In the genomic region with DNA sequence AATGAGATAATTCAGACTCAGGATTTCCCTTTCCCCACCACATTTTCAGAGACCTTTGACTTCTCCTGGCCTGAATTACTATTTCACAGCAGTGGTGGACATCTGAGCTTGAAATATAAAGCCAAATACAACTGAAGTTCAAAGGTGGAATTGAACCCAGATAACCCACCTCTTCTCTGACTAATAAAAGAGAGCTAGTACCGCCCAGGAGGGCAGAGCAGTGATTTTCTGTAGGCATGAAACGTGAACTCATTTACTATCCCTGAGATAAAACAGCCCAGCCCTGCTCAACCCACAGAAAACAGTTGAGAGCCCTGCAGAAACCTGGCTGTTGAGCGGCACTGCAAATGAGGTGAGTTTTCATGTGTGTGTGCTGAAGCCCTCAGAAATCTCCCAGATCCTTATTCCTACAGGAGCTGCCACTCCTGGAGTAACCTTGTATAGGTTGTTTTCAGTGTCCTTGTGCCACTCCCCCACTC, we compare ENCODE assay signal across 9 cellular contexts.
DNase-seq lines count a peak whose midpoint lies in the region; ATAC-seq, FAIRE-seq and TF ChIP-seq lines count a peak whose summit lies in the region.
"Had no signal": no experiment of that assay in that cellular context is flagged by ENCODE, and none has a peak within 500 bp of the region (broad histone marks: within the 10 kb centered on the region; RNA-seq: fewer than 3 reads in every experiment).

No MANE protein-coding gene starts in this region.

- 45 to 47% methylated on average over 3 of the region's 3 CpGs for WGBS in aorta, 2 donors

- H3K36me3 ChIP-seq in cardiac muscle cell, result no peaks in the 10 kb centered on the region
- H3K36me3 ChIP-seq in aorta (ENCODE audit: control insufficient read depth in 1 of 2, insufficient read depth in 2 of 2, low read length in 1 of 2), result no peaks in the 10 kb centered on the region
- H3K36me3 ChIP-seq in tibial artery, result no peaks in the 10 kb centered on the region
- H3K36me3 ChIP-seq: gastrocnemius medialis had no signal

- H3K4me1 ChIP-seq in cardiac muscle cell (ENCODE audit: low read depth) (peaks cover 21% of the 10 kb centered on the region), aorta (ENCODE audit: control insufficient read depth in 1 of 2, insufficient read depth in 2 of 2, low read length in 2 of 2) (no peaks in the 10 kb centered on the region), tibial artery (peaks cover 0 to 30% (median 18%) of the 10 kb centered on the region in 4 donors)

- no peaks in the 10 kb centered on the region for H3K9me3 Mint-ChIP-seq in central memory CD8-positive, alpha-beta T cell
- peaks cover 0 to 3% (median 1%) of the 10 kb centered on the region in 7 donors for H3K9me3 Mint-ChIP-seq in naive B cell

- H3K36me3 Mint-ChIP-seq in central memory CD8-positive, alpha-beta T cell (ENCODE audit: insufficient read depth), result peaks cover 9% of the 10 kb centered on the region
- H3K36me3 Mint-ChIP-seq in naive B cell, result no peaks in the 10 kb centered on the region

- H3K9me3 ChIP-seq in cardiac muscle cell (ENCODE audit: low read depth) (no peaks in the 10 kb centered on the region), aorta (ENCODE audit: control insufficient read depth, low read length) (no peaks in the 10 kb centered on the region), tibial artery (no peaks in the 10 kb centered on the region)
- H3K9me3 ChIP-seq: gastrocnemius medialis had no signal

- no peak for TF ChIP-seq POLR2A in GM12891 (IDR thresholded peaks at IDR 0.05; ENCODE audit: low read depth, low read length)

- TF ChIP-seq CTCF in cardiac muscle cell (IDR thresholded peaks at IDR 0.05; ENCODE audit: low read depth, low read length), result no peak
- TF ChIP-seq CTCF in tibial artery (IDR thresholded peaks at IDR 0.05), result no peak

- no peak overlapping the region for H3K4me3 Mint-ChIP-seq in central memory CD8-positive, alpha-beta T cell
- H3K4me3 Mint-ChIP-seq in naive B cell, result peak overlapping the region in 7 of 8 donors; percentile 29 to 91 (median 89)

- peak overlapping the region; percentile 77 for H3K27ac Mint-ChIP-seq in central memory CD8-positive, alpha-beta T cell (ENCODE audit: low read depth)
- peak overlapping the region in 1 of 6 donors; percentile 31 for H3K27ac Mint-ChIP-seq in naive B cell

- peaks cover 41% of the 10 kb centered on the region for H3K4me1 Mint-ChIP-seq in central memory CD8-positive, alpha-beta T cell
- H3K4me1 Mint-ChIP-seq in naive B cell, result peaks cover 6 to 9% (median 6%) of the 10 kb centered on the region in 3 donors

- DNase-seq in cardiac muscle cell (ENCODE audit: low read depth in 1 of 2, low spot score in 1 of 2) (no peak), Right ventricle myocardium superior (no peak), naive B cell (no peak), aorta (peak; percentile 4 to 45), tibial artery (no peak), GM12891 (ENCODE audit: insufficient read length, low spot score) (no peak), amniotic stem cell (lab: John Stamatoyannopoulos, UW) (no peak)
- no peak for DNase-seq in central memory CD8-positive, alpha-beta T cell (ENCODE audit: low spot score in 2 of 2)

- H3K4me3 ChIP-seq in cardiac muscle cell (no peak overlapping the region), aorta (ENCODE audit: low read length in 2 of 2) (no peak overlapping the region), tibial artery (no peak overlapping the region)

- intact Hi-C loops in Right ventricle myocardium superior (cut with DNase I), result loop anchor here (10.0 kb wide), 1 partner anchor 151 kb away; no protein-coding TSS in a partner anchor
- intact Hi-C loops in aorta (cut with DNase I), result loop anchor here in 1 of 2 donors (10.0 kb wide), 2 partner anchors 211 to 281 kb away; partner anchors contain the start of genes KIF3B, PLAGL2 and POFUT1
- intact Hi-C loops in tibial artery (cut with DNase I; ENCODE audit: low total_unique reads), result no loop called here

- no peaks in the 10 kb centered on the region for H3K27me3 ChIP-seq in cardiac muscle cell
- H3K27me3 ChIP-seq in aorta (ENCODE audit: control insufficient read depth in 1 of 2, insufficient read depth in 2 of 2, low read length in 1 of 2), result no peaks in the 10 kb centered on the region
- no peaks in the 10 kb centered on the region for H3K27me3 ChIP-seq in tibial artery
- H3K27me3 ChIP-seq: gastrocnemius medialis had no signal

- no peaks in the 10 kb centered on the region for H3K27me3 Mint-ChIP-seq in central memory CD8-positive, alpha-beta T cell
- peaks cover 0 to 6% (median 0%) of the 10 kb centered on the region in 3 donors for H3K27me3 Mint-ChIP-seq in naive B cell

- no peak for ATAC-seq in Right ventricle myocardium superior (ENCODE audit: poor library complexity)
- no peak for ATAC-seq in central memory CD8-positive, alpha-beta T cell (replicated peaks; ENCODE audit: extremely low read depth, poor library complexity, severe bottlenecking)
- ATAC-seq in naive B cell (ENCODE audit: low read depth in 2 of 2), result no peak
- no peak for ATAC-seq in aorta (ENCODE audit: low FRiP score)

- peak overlapping the region; percentile 65 for H3K27ac ChIP-seq in cardiac muscle cell
- H3K27ac ChIP-seq in aorta (ENCODE audit: low read depth in 1 of 2, low read length in 2 of 2), result no peak overlapping the region
- no peak overlapping the region for H3K27ac ChIP-seq in tibial artery

- FAIRE-seq in GM12891 (lab: Jason Lieb, UNC), result no peak

TF ChIP-seq in GM12891, 5 proteins besides CTCF, POLR2A, EP300 and RAD21:
- TF ChIP-seq POU2F2 (IDR thresholded peaks at IDR 0.05; ENCODE audit: low read depth, low read length), result no peak
- TF ChIP-seq PAX5 (IDR thresholded peaks at IDR 0.05; ENCODE audit: insufficient read depth, low read length, severe bottlenecking), result no peak
- no peak for TF ChIP-seq POLR2AphosphoS5 (IDR thresholded peaks at IDR 0.05; ENCODE audit: low read depth, low read length)
- TF ChIP-seq SPI1 (IDR thresholded peaks at IDR 0.05; ENCODE audit: low read depth, low read length), result no peak
- no peak for TF ChIP-seq TAF1 (IDR thresholded peaks at IDR 0.05; ENCODE audit: low read depth, low read length)

Comparison
In these comparisons a context has a peak if more than half of its experiments do, and no peak if none do; other contexts are left out.
1. DNase-seq: peak in aorta (2 of 2); none in cardiac muscle cell (0 of 2), Right ventricle myocardium superior (single experiment), central memory CD8-positive, alpha-beta T cell (0 of 2), naive B cell (single experiment), tibial artery (0 of 2), GM12891 (single experiment) and amniotic stem cell (single experiment).